1 cellular context compared by ENCODE assay signal in the genomic region with DNA sequence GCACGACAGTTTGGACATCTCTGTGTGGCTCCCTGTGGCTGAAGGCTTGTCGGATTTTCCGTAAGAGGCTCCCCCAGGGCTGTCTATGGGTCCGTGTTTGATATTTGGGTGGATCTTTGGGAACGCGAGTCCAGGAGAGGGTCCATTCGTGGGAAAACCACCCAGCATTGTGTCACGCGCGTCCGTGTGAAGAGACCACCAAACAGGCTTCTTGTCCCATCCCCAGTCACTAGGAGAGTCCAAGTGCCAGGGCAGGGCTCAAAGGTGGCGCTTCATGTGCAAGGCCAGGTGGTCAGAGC.
TF ChIP-seq lines count a peak whose summit lies in the region.

No MANE protein-coding gene starts in this region.

TF ChIP-seq in GM12878, 131 proteins besides CTCF, POLR2A, EP300 and RAD21:
- TF ChIP-seq MYC (IDR thresholded peaks at IDR 0.05; ENCODE audit: insufficient read depth, insufficient read length, insufficient replicate concordance, low read length, severe bottlenecking) (no peak), SREBF1 (IDR thresholded peaks at IDR 0.05; ENCODE audit: low read length) (no peak), IKZF1 (conservative IDR thresholded peaks at IDR 0.05) (no peak), ZNF207 (IDR thresholded peaks at IDR 0.05; ENCODE audit: borderline replicate concordance) (no peak), ZNF384 (IDR thresholded peaks at IDR 0.05; ENCODE audit: borderline replicate concordance, low read depth, low read length) (no peak), ASH2L (IDR thresholded peaks at IDR 0.05; ENCODE audit: borderline replicate concordance, low read depth) (no peak), NRF1 (conservative IDR thresholded peaks at IDR 0.05; ENCODE audit: low read depth, low read length) (no peak), NR2F1 (conservative IDR thresholded peaks at IDR 0.05) (no peak), MYB (IDR thresholded peaks at IDR 0.05; ENCODE audit: borderline replicate concordance, low read depth, low read length) (no peak), SUZ12 (IDR thresholded peaks at IDR 0.05; ENCODE audit: unreplicated experiment) (no peak), YY1 (IDR thresholded peaks at IDR 0.05; ENCODE audit: low read depth, low read length) (no peak)
- TF ChIP-seq, protein P1, sequence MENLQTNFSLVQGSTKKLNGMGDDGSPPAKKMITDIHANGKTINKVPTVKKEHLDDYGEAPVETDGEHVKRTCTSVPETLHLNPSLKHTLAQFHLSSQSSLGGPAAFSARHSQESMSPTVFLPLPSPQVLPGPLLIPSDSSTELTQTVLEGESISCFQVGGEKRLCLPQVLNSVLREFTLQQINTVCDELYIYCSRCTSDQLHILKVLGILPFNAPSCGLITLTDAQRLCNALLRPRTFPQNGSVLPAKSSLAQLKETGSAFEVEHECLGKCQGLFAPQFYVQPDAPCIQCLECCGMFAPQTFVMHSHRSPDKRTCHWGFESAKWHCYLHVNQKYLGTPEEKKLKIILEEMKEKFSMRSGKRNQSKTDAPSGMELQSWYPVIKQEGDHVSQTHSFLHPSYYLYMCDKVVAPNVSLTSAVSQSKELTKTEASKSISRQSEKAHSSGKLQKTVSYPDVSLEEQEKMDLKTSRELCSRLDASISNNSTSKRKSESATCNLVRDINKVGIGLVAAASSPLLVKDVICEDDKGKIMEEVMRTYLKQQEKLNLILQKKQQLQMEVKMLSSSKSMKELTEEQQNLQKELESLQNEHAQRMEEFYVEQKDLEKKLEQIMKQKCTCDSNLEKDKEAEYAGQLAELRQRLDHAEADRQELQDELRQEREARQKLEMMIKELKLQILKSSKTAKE (IDR thresholded peaks at IDR 0.05; ENCODE audit: low read depth, poor library complexity, severe bottlenecking) = no peak
- TF ChIP-seq, protein P2, sequence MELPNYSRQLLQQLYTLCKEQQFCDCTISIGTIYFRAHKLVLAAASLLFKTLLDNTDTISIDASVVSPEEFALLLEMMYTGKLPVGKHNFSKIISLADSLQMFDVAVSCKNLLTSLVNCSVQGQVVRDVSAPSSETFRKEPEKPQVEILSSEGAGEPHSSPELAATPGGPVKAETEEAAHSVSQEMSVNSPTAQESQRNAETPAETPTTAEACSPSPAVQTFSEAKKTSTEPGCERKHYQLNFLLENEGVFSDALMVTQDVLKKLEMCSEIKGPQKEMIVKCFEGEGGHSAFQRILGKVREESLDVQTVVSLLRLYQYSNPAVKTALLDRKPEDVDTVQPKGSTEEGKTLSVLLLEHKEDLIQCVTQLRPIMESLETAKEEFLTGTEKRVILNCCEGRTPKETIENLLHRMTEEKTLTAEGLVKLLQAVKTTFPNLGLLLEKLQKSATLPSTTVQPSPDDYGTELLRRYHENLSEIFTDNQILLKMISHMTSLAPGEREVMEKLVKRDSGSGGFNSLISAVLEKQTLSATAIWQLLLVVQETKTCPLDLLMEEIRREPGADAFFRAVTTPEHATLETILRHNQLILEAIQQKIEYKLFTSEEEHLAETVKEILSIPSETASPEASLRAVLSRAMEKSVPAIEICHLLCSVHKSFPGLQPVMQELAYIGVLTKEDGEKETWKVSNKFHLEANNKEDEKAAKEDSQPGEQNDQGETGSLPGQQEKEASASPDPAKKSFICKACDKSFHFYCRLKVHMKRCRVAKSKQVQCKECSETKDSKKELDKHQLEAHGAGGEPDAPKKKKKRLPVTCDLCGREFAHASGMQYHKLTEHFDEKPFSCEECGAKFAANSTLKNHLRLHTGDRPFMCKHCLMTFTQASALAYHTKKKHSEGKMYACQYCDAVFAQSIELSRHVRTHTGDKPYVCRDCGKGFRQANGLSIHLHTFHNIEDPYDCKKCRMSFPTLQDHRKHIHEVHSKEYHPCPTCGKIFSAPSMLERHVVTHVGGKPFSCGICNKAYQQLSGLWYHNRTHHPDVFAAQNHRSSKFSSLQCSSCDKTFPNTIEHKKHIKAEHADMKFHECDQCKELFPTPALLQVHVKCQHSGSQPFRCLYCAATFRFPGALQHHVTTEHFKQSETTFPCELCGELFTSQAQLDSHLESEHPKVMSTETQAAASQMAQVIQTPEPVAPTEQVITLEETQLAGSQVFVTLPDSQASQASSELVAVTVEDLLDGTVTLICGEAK (IDR thresholded peaks at IDR 0.05; ENCODE audit: borderline replicate concordance) = no peak
- TF ChIP-seq, protein P3, sequence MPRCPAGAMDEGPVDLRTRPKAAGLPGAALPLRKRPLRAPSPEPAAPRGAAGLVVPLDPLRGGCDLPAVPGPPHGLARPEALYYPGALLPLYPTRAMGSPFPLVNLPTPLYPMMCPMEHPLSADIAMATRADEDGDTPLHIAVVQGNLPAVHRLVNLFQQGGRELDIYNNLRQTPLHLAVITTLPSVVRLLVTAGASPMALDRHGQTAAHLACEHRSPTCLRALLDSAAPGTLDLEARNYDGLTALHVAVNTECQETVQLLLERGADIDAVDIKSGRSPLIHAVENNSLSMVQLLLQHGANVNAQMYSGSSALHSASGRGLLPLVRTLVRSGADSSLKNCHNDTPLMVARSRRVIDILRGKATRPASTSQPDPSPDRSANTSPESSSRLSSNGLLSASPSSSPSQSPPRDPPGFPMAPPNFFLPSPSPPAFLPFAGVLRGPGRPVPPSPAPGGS (IDR thresholded peaks at IDR 0.05; ENCODE audit: borderline replicate concordance, insufficient read depth, low read depth, low read length, poor library complexity, severe bottlenecking) = no peak
TF ChIP-seq in GM12878: peak in this region for 0.
